Comparison of ENCODE assay signal across 8 cellular contexts in the genomic region with DNA sequence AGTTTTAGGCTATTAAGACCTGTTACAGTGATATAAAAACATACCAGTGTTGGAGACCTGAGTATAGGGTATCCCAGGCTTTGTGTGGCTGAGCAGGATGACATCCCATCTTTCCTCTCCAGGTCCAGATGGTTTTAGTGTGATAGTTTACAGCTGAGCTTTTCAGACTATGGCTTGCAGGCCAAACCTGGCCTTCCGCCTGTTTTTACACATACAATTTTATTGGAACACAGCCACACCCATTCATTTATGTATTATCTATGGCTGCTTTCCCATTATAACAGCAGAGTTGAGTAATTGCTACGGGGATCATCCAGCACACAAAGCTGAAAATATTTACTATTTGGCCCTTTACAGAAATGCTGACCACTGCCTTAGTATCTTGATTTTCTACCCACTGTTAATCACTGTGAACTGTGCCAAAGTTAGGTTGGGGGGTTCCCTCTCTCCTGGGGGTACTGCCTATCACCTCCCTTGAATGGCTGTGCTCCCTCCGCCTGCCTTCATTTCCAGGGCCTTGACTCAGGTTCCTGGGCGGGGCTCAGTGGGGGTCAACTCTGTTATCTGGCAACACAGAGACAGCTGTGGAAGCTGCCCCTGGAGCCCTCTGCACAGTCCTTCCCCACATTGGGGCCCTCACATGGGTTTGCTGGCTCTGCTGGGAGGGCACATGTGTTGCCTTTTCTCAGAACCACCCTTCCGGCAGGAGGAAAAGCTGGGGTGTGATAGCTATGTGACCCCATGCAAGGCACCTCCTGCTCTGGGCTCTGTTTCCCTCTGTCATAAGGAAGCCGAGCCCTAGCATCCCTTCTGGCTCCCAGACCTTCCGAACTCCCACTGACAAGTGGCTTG. TPM values are rescaled to one million over a fixed set of nuclear protein-coding genes. Genes with fewer than 3 reads are reported as not detected.
DNase-seq lines count a peak whose midpoint lies in the region; ATAC-seq and TF ChIP-seq lines count a peak whose summit lies in the region.

No MANE protein-coding gene starts in this region.

- no peaks in the 10 kb centered on the region for H3K27me3 Mint-ChIP-seq in effector memory CD8-positive, alpha-beta T cell

- H3K4me3 ChIP-seq in AG10803 (ENCODE audit: low read length): no peak overlapping the region
- no peak overlapping the region for H3K4me3 ChIP-seq in Peyer's patch
- H3K4me3 ChIP-seq in muscle layer of colon (ENCODE audit: low read depth in 1 of 2, low read length in 2 of 2): peak overlapping the region in 1 of 2 donors; percentile 6

- H3K4me1 ChIP-seq in Peyer's patch: peaks cover 6 to 77% (median 36%) of the 10 kb centered on the region in 4 donors
- peaks cover 69% of the 10 kb centered on the region for H3K4me1 ChIP-seq in muscle layer of colon (ENCODE audit: insufficient read depth, low read length)

- DNase-seq in AG10803 (ENCODE audit: low read depth) (peak; percentile 70), Peyer's patch (peak in 1 of 3 donors; percentile 57), mucosa of gallbladder (ENCODE audit: low spot score) (no peak), KBM-7 (no peak), NCI-H1105 (lab: John Stamatoyannopoulos, UW) (no peak)
- no peak for DNase-seq in effector memory CD8-positive, alpha-beta T cell

- peaks cover 30% of the 10 kb centered on the region for H3K36me3 Mint-ChIP-seq in effector memory CD8-positive, alpha-beta T cell (ENCODE audit: insufficient read depth)

- peak overlapping the region; percentile 62 to 90 (median 82) for H3K27ac ChIP-seq in Peyer's patch
- H3K27ac ChIP-seq in muscle layer of colon (ENCODE audit: low read depth, low read length): peak overlapping the region; percentile 87

- no peaks in the 10 kb centered on the region for H3K9me3 Mint-ChIP-seq in effector memory CD8-positive, alpha-beta T cell

- ATAC-seq in effector memory CD8-positive, alpha-beta T cell (replicated peaks): no peak
- ATAC-seq in GM18520 (IDR thresholded peaks at IDR 0.05; ENCODE audit: unreplicated experiment): no peak

- in situ Hi-C loops in KBM-7 (cut with MboI; ENCODE audit: low pct_unique_long_range_greater_than_20kb, low sequenced_read_pairs): no loop called here

- TF ChIP-seq CTCF in AG10803 (conservative IDR thresholded peaks at IDR 0.05; ENCODE audit: low read length) (no peak), Peyer's patch (IDR thresholded peaks at IDR 0.05) (no peak)

- peaks cover 75 to 87% of the 10 kb centered on the region in 2 donors for H3K4me1 Mint-ChIP-seq in effector memory CD8-positive, alpha-beta T cell (ENCODE audit: low read depth in 2 of 2)

- H3K36me3 ChIP-seq in Peyer's patch (peaks cover 0 to 6% (median 0%) of the 10 kb centered on the region in 3 donors), muscle layer of colon (ENCODE audit: insufficient read depth, low read length) (no peaks in the 10 kb centered on the region)

- H3K9me3 ChIP-seq in Peyer's patch (no peaks in the 10 kb centered on the region), muscle layer of colon (ENCODE audit: low read length) (no peaks in the 10 kb centered on the region)

- H3K4me3 Mint-ChIP-seq in effector memory CD8-positive, alpha-beta T cell: peak overlapping the region; percentile 59 to 70

- no peak for TF ChIP-seq POLR2A in Peyer's patch (IDR thresholded peaks at IDR 0.05)

- H3K27me3 ChIP-seq in Peyer's patch (no peaks in the 10 kb centered on the region), muscle layer of colon (ENCODE audit: control insufficient read depth in 1 of 2, insufficient read depth in 2 of 2, low read length in 2 of 2) (no peaks in the 10 kb centered on the region)

- no peak overlapping the region for H3K9ac ChIP-seq in muscle layer of colon (ENCODE audit: low read length)

- H3K27ac Mint-ChIP-seq in effector memory CD8-positive, alpha-beta T cell: peak overlapping the region; percentile 91 to 94

RNA-seq across cellular contexts. Expression of a gene that starts 40.3 kb away (rescaled TPM):
- total RNA-seq in Peyer's patch: not detected
- total RNA-seq in mucosa of gallbladder: not detected

RNA-seq across cellular contexts. Expression of a gene that starts 43.3 kb away (rescaled TPM):
- total RNA-seq in Peyer's patch: 10 to 100 TPM; 51.2 to 72.0 (median 68.0) TPM
- 124 TPM for total RNA-seq in mucosa of gallbladder
